15 cellular contexts compared by ENCODE assay signal in the genomic region with DNA sequence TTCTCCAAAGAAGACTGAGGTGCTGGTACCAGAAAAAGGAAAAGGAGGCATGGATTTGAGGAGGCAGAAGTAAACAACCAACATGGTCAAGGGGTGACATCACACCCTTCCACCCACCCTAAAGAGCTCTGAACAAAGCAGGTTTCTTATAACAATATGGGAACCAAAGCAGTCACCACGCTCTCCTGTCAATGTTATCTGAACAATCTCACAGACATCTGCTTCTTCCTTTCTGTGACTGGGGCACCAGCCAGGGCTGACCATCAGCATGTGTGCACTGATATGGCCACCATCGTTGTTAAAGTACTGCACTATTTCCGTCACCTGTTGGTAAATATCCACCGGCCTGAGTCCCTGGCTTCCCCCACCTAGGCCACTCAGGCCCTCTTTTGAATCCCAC.
"Had no signal": no experiment of that assay in that cellular context is flagged by ENCODE, and none has a peak within 500 bp of the region (broad histone marks: within the 10 kb centered on the region; RNA-seq: fewer than 3 reads in every experiment).

No MANE protein-coding gene starts in this region.

- H3K4me1 ChIP-seq: adrenal gland, thyroid gland had no signal

- H3K36me3 ChIP-seq: adrenal gland, cardiac muscle cell, left ventricle myocardium inferior, thyroid gland, uterus, WERI-Rb-1 had no signal

- H3K4me3 ChIP-seq: adrenal gland, cardiac muscle cell, left ventricle myocardium inferior, thyroid gland, uterus had no signal

- H3K27me3 ChIP-seq: adrenal gland, cardiac muscle cell, thyroid gland, uterus had no signal

- DNase-seq: activated CD4-positive, alpha-beta T cell treated with anti-CD3 and anti-CD28 coated beads, Interleukin-2, amount 50 U/mL, for 48 hours; activated naive CD4-positive, alpha-beta T cell treated with anti-CD3 and anti-CD28 coated beads, Interleukin-2, amount 10 ng/mL, durations not matched to agents 7 days and 5 days; activated T-cell treated with anti-CD3 and anti-CD28 coated beads, Interleukin-2, amount 50 U/mL, for 24 hours; adrenal gland; hippocampal formation; kidney; left ventricle myocardium inferior; natural killer cell; retina; stimulated activated CD4-positive, alpha-beta T cell treated with anti-CD3 and anti-CD28 coated beads, Interleukin-2, amount 100 ng/mL, for 48 hours; T-helper 9 cell; thyroid gland; uterus; WERI-Rb-1 had no signal

- H3K27ac ChIP-seq: adrenal gland, cardiac muscle cell, left ventricle myocardium inferior, thyroid gland, uterus, WERI-Rb-1 had no signal

- H3K9me3 ChIP-seq: adrenal gland, left ventricle myocardium inferior, thyroid gland, uterus had no signal
